In the genomic region with DNA sequence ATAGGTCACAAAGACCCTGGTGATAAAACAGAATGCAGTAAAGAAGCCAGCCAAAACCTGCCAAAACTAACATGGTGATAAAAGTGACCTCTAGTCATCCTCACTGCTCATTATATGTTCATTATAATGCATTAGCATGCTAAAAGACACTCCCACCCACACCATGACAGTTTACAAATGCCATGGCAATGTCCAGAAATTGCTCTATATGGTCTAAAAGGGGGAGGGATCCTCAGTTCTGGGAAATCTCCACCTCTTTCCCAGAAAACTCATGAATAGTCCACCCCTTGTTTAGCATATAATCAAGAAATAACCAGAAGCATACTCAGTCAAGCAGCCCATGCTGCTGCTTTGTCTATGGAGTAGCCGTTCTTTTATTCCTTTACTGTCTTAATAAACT, we compare ENCODE assay signal across 25 cellular contexts. TPM values are rescaled to one million over a fixed set of nuclear protein-coding genes. Genes with fewer than 3 reads are reported as not detected.
DNase-seq lines count a peak whose midpoint lies in the region; ATAC-seq and TF ChIP-seq lines count a peak whose summit lies in the region.
"Had no signal": no experiment of that assay in that cellular context is flagged by ENCODE, and none has a peak within 500 bp of the region (broad histone marks: within the 10 kb centered on the region; RNA-seq: fewer than 3 reads in every experiment).

No MANE protein-coding gene starts in this region.

- DNase-seq in natural killer cell (no peak), astrocyte of the hippocampus (ENCODE audit: low read depth, low spot score) (peak; percentile 58)
- DNase-seq in natural killer cell treated with Interleukin-12 subunit alpha and Interleukin-12 subunit beta and Interleukin-15 and Interleukin-18, amount 100 ng/mL, for 72 hours (ENCODE audit: low spot score): no peak
- DNase-seq: 8988T; ACHN; BE2C; C1 segment of cervical spinal cord; CD4-positive, alpha-beta memory T cell; CD4-positive, CD25-positive, alpha-beta regulatory T cell; CD8-positive, alpha-beta memory T cell; COR-L47; DMS 273 treated with DMSO at 0.1 percent for 48 hours; DMS153; DMS53; DMS79; DND-41; EL; GDM1 had no signal

- peaks cover 0 to under 1% of the 10 kb centered on the region in 2 donors for H3K27me3 Mint-ChIP-seq in natural killer cell (ENCODE audit: low read depth in 2 of 2)
- H3K27me3 Mint-ChIP-seq in natural killer cell treated with Interleukin-12 subunit alpha and Interleukin-12 subunit beta and Interleukin-15 and Interleukin-18, amount 100 ng/mL, for 72 hours: peaks cover 0 to 23% of the 10 kb centered on the region in 2 donors
- H3K27me3 Mint-ChIP-seq: CD4-positive, CD25-positive, alpha-beta regulatory T cell had no signal

- no peaks in the 10 kb centered on the region for H3K36me3 Mint-ChIP-seq in natural killer cell
- no peaks in the 10 kb centered on the region for H3K36me3 Mint-ChIP-seq in natural killer cell treated with Interleukin-12 subunit alpha and Interleukin-12 subunit beta and Interleukin-15 and Interleukin-18, amount 100 ng/mL, for 72 hours
- H3K36me3 Mint-ChIP-seq: CD14-positive monocyte; CD4-positive, alpha-beta memory T cell; CD4-positive, CD25-positive, alpha-beta regulatory T cell; CD8-positive, alpha-beta memory T cell had no signal

- intact Hi-C loops in natural killer cell (cut with micrococcal nuclease): no loop called here

- no peaks in the 10 kb centered on the region for H3K9me3 Mint-ChIP-seq in natural killer cell
- no peaks in the 10 kb centered on the region for H3K9me3 Mint-ChIP-seq in natural killer cell treated with Interleukin-12 subunit alpha and Interleukin-12 subunit beta and Interleukin-15 and Interleukin-18, amount 100 ng/mL, for 72 hours
- H3K9me3 Mint-ChIP-seq: CD4-positive, alpha-beta memory T cell had no signal

- peak overlapping the region; percentile 29 for H3K4me3 Mint-ChIP-seq in natural killer cell
- no peak overlapping the region for H3K4me3 Mint-ChIP-seq in natural killer cell treated with Interleukin-12 subunit alpha and Interleukin-12 subunit beta and Interleukin-15 and Interleukin-18, amount 100 ng/mL, for 72 hours
- H3K4me3 Mint-ChIP-seq: CD14-positive monocyte; CD4-positive, alpha-beta memory T cell; CD4-positive, CD25-positive, alpha-beta regulatory T cell; CD8-positive, alpha-beta memory T cell had no signal

- ATAC-seq in natural killer cell: no peak
- ATAC-seq in natural killer cell treated with Interleukin-12 subunit alpha and Interleukin-12 subunit beta and Interleukin-15 and Interleukin-18, amount 100 ng/mL, for 72 hours: no peak
- ATAC-seq in GM19397 (IDR thresholded peaks at IDR 0.05; ENCODE audit: unreplicated experiment): no peak
- ATAC-seq in GM18867 (IDR thresholded peaks at IDR 0.05; ENCODE audit: unreplicated experiment): no peak
- ATAC-seq: GM12878 had no signal

- H3K4me1 Mint-ChIP-seq in natural killer cell: peaks cover 27 to 30% of the 10 kb centered on the region in 2 donors
- H3K4me1 Mint-ChIP-seq in natural killer cell treated with Interleukin-12 subunit alpha and Interleukin-12 subunit beta and Interleukin-15 and Interleukin-18, amount 100 ng/mL, for 72 hours (ENCODE audit: low read depth in 2 of 2): peaks cover 14 to 19% of the 10 kb centered on the region in 2 donors
- H3K4me1 Mint-ChIP-seq: CD4-positive, alpha-beta memory T cell; CD4-positive, CD25-positive, alpha-beta regulatory T cell; CD8-positive, alpha-beta memory T cell had no signal

- peak overlapping the region in 1 of 2 donors; percentile 31 for H3K27ac Mint-ChIP-seq in natural killer cell
- H3K27ac Mint-ChIP-seq in natural killer cell treated with Interleukin-12 subunit alpha and Interleukin-12 subunit beta and Interleukin-15 and Interleukin-18, amount 100 ng/mL, for 72 hours: no peak overlapping the region
- H3K27ac Mint-ChIP-seq: CD14-positive monocyte; CD4-positive, alpha-beta memory T cell; CD4-positive, CD25-positive, alpha-beta regulatory T cell; CD8-positive, alpha-beta memory T cell had no signal

- no peak for TF ChIP-seq CTCF in natural killer cell (IDR thresholded peaks at IDR 0.05)

RNA-seq across cellular contexts. Expression of a gene that starts 40.4 kb away (rescaled TPM):
- not detected for total RNA-seq in natural killer cell
- total RNA-seq in natural killer cell treated with Interleukin-12 subunit alpha and Interleukin-12 subunit beta and Interleukin-15 and Interleukin-18, amount 100 ng/mL, for 72 hours: not detected
- total RNA-seq: A673; CD4-positive, alpha-beta memory T cell; CD4-positive, CD25-positive, alpha-beta regulatory T cell; CD8-positive, alpha-beta memory T cell; Daoy; G401; GM12878 had no signal
